In genomic region chr11:568306-569259, GRCh38 we compare ENCODE assay signal across 8 cellular contexts. TPM values are rescaled to one million over a fixed set of nuclear protein-coding genes. Genes with fewer than 3 reads are reported as not detected.
DNase-seq lines count a peak whose midpoint lies in the region; TF ChIP-seq lines count a peak whose summit lies in the region.

No MANE protein-coding gene starts in this region.

- peaks cover 4% of the 10 kb centered on the region for H3K4me1 Mint-ChIP-seq in neural crest cell

- CTCF ChIA-PET in RWPE1 (lab: Yijun Ruan, JAX) = interaction anchor here (1.0 kb wide), 1 partner anchor 14 kb away, joined by 4 read pairs; no protein-coding TSS in a partner anchor

- H3K4me2 ChIP-seq in Loucy (ENCODE audit: low read depth, low read length, poor library complexity, severe bottlenecking) = peak overlapping the region; percentile 99

- no peak overlapping the region for H3K27ac Mint-ChIP-seq in neural crest cell (ENCODE audit: unreplicated experiment)

- peaks cover 12% of the 10 kb centered on the region for H3K27me3 Mint-ChIP-seq in neural crest cell (ENCODE audit: low read depth)

- H3K4me3 ChIP-seq in H7 (ENCODE audit: insufficient read depth, low read depth, low read length) = peak overlapping the region; percentile 46
- peak overlapping the region; percentile 98 for H3K4me3 ChIP-seq in Loucy (ENCODE audit: low read length, poor library complexity, severe bottlenecking)
- peak overlapping the region; percentile 62 to 69 (median 64) for H3K4me3 ChIP-seq in stomach

- H3K9me3 Mint-ChIP-seq in neural crest cell = no peaks in the 10 kb centered on the region

- H3K4me3 Mint-ChIP-seq in neural crest cell = peak overlapping the region; percentile 81

- POLR2A ChIA-PET in RWPE1 (lab: Yijun Ruan, JAX; ENCODE audit: low non-redundant PET) = interaction anchor here (0.5 kb wide), 1 partner anchor 70 kb away, joined by 5 read pairs; no protein-coding TSS in a partner anchor

- TF ChIP-seq EP300 in stomach (IDR thresholded peaks at IDR 0.05) = no peak

- TF ChIP-seq CTCF in Loucy (conservative IDR thresholded peaks at IDR 0.05; ENCODE audit: low read length) (no peak), RWPE1 (conservative IDR thresholded peaks at IDR 0.05; ENCODE audit: low read depth) (no peak), neural crest cell (conservative IDR thresholded peaks at IDR 0.05) (no peak), stomach (IDR thresholded peaks at IDR 0.05) (no peak)

- H3K4me1 ChIP-seq in Loucy (ENCODE audit: insufficient read depth, low read length, poor library complexity, severe bottlenecking) = peaks cover 28% of the 10 kb centered on the region
- peaks cover 13 to 36% (median 34%) of the 10 kb centered on the region in 4 donors for H3K4me1 ChIP-seq in stomach

- H3K79me2 ChIP-seq in Loucy (ENCODE audit: insufficient read depth, low read length) = peaks cover 38% of the 10 kb centered on the region; the same call in 1 of the 2 replicates

- H3K27ac ChIP-seq in RWPE1 = peak overlapping the region; percentile 86
- H3K27ac ChIP-seq in stomach = peak overlapping the region; percentile 82 to 94 (median 90)

- H2AFZ ChIP-seq in Loucy (ENCODE audit: low read length) = 0 out of 2 replicates have a peak overlapping the region, but pooled peaks have one; percentile 49

- H3K9ac ChIP-seq in Loucy (ENCODE audit: low read depth, low read length, poor library complexity, severe bottlenecking) = peak overlapping the region; percentile 93

- intact Hi-C loops in stomach (cut with DNase I; ENCODE audit: low total_unique reads) = no loop called here

- H3F3A ChIP-seq in Loucy (ENCODE audit: low read depth) = no peaks in the 10 kb centered on the region

- WGBS in stomach, 5 donors = 1 to 4% (median 2%) methylated on average over 26 to 129 of the region's 129 CpGs

- peaks cover 12% of the 10 kb centered on the region for H4K20me1 ChIP-seq in Loucy (ENCODE audit: insufficient read depth, low read length, poor library complexity, severe bottlenecking)

- no peaks in the 10 kb centered on the region for H3K9me2 ChIP-seq in Loucy (replicated peaks; ENCODE audit: low read depth, low read length)

- TF ChIP-seq POLR2A in stomach (IDR thresholded peaks at IDR 0.05) = no peak

- H3K27me3 ChIP-seq in H7 (ENCODE audit: control insufficient read depth, insufficient read depth, low read length) (peaks cover 18% of the 10 kb centered on the region), Loucy (ENCODE audit: insufficient read depth, low read length, poor library complexity, severe bottlenecking) (no peaks in the 10 kb centered on the region), stomach (peaks cover 0 to 9% (median 0%) of the 10 kb centered on the region in 3 donors)

- DNase-seq in ELR (ENCODE audit: low read depth) = peak; percentile 94
- peak; percentile 100 for DNase-seq in H7
- DNase-seq in RWPE1 (ENCODE audit: low spot score) = peak; percentile 93
- peak; percentile 86 for DNase-seq in activated T-helper 9 cell treated with anti-CD3 and anti-CD28 coated beads, Interleukin-2, amount 50 U/mL, for 16 hours (ENCODE audit: low read depth)
- peak; percentile 68 for DNase-seq in fibroblast of the conjunctiva (ENCODE audit: low read depth)
- peak; percentile 92 for DNase-seq in neural crest cell (ENCODE audit: low read depth, low spot score)
- DNase-seq in stomach = peak; percentile 96

- no peaks in the 10 kb centered on the region for H3K36me3 Mint-ChIP-seq in neural crest cell (ENCODE audit: low read depth)

- H3K9me3 ChIP-seq in Loucy (ENCODE audit: insufficient read depth, low read depth, low read length) (no peaks in the 10 kb centered on the region), stomach (no peaks in the 10 kb centered on the region)

- no peaks in the 10 kb centered on the region; the same call in 1 of the 2 replicates for H3K36me3 ChIP-seq in H7 (replicated peaks; ENCODE audit: control insufficient read depth, insufficient read depth, low read length)
- H3K36me3 ChIP-seq in Loucy (ENCODE audit: insufficient read depth, low read length) = no peaks in the 10 kb centered on the region
- peaks cover 0 to 8% (median 3%) of the 10 kb centered on the region in 4 donors for H3K36me3 ChIP-seq in stomach

RNA-seq across cellular contexts. Expression of gene PHRF1, which starts 7.7 kb away (rescaled TPM):
- 37.5 and 42.1 TPM in 2 replicates for total RNA-seq in H7 (2014; rRNA removed; shearing (Covaris generic))
- total RNA-seq in neural crest cell (52.3 TPM in 2 replicates), stomach (10 to 100 TPM; 17.5 to 60.8 (median 29.9) TPM)
- 10 to 100 TPM in 1 of 3 donors, 1 to 10 TPM in 2; 7.9 to 14.8 (median 9.4) TPM for polyA plus RNA-seq in stomach

RNA-seq across cellular contexts. Expression of gene RASSF7, which starts 7.8 kb away (rescaled TPM):
- 28.2 and 37.0 TPM in 2 replicates for total RNA-seq in H7 (2014; rRNA removed; shearing (Covaris generic))
- 7.3 and 7.4 TPM in 2 replicates for total RNA-seq in neural crest cell
- total RNA-seq in stomach = 100 to 1,000 TPM in 2 of 5 donors, 10 to 100 TPM in 3; 16.7 to 330 (median 86.6) TPM
- 100 to 1,000 TPM in 2 of 3 donors, 10 to 100 TPM in 1; 73.0 to 121 (median 103) TPM for polyA plus RNA-seq in stomach

RNA-seq across cellular contexts. Expression of gene LMNTD2, which starts 8.0 kb away (rescaled TPM):
- 2.7 and 4.0 TPM in 2 replicates for total RNA-seq in H7 (2014; rRNA removed; shearing (Covaris generic))
- 1.8 and 2.2 TPM in 2 replicates for total RNA-seq in neural crest cell
- total RNA-seq in stomach = 10 to 100 TPM in 3 of 5 donors, 1 to 10 TPM in 1, under 1 TPM in 1; 0.55 to 92.7 (median 12.8) TPM
- 1 to 10 TPM; 6.3 to 9.2 (median 7.2) TPM for polyA plus RNA-seq in stomach

RNA-seq across cellular contexts. Expression of gene LRRC56, which starts 31.3 kb away (rescaled TPM):
- total RNA-seq in H7 (2014; rRNA removed; shearing (Covaris generic)) = 1.3 and 1.5 TPM in 2 replicates
- total RNA-seq in neural crest cell (2.1 and 2.4 TPM in 2 replicates), stomach (1 to 10 TPM in 3 of 5 donors, under 1 TPM in 1, not detected in 1; 0.18 to 8.1 (median 3.3) TPM)
- 1 to 10 TPM; 2.1 to 2.9 (median 2.9) TPM for polyA plus RNA-seq in stomach

RNA-seq across cellular contexts. Expression of gene HRAS, which starts 33.2 kb away (rescaled TPM):
- total RNA-seq in H7 (2014; rRNA removed; shearing (Covaris generic)) = 27.1 and 57.9 TPM in 2 replicates
- total RNA-seq in neural crest cell (90.6 and 93.5 TPM in 2 replicates), stomach (10 to 100 TPM; 14.2 to 87.5 (median 21.6) TPM)
- 100 to 1,000 TPM; 108 to 181 (median 131) TPM for polyA plus RNA-seq in stomach

Comparison
In these comparisons a context has a peak if more than half of its experiments do, and no peak if none do; other contexts are left out.
1. Peak in every context shown above with its lines: DNase-seq, H3K4me3 ChIP-seq and H3K27ac ChIP-seq.
2. H3K4me3 ChIP-seq: peak in every context shown above with its lines; median percentile 98 in Loucy; 64 in stomach; 46 in H7.